In genomic region chr21:16709866-16710550, GRCh38 we compare ENCODE assay signal across 19 cellular contexts.
DNase-seq lines count a peak whose midpoint lies in the region; ATAC-seq, FAIRE-seq and TF ChIP-seq lines count a peak whose summit lies in the region.
"Had no signal": no experiment of that assay in that cellular context is flagged by ENCODE, and none has a peak within 500 bp of the region (broad histone marks: within the 10 kb centered on the region; RNA-seq: fewer than 3 reads in every experiment).

No MANE protein-coding gene starts in this region.

- no peak for ATAC-seq in GM23338
- no peak for ATAC-seq in stimulated activated naive B cell treated with anti-CD40 and anti-IgM and Interleukin-4, amounts not matched to agents 10 μg/mL and 1 μg/mL and 100 μg/mL, for 72 hours (replicated peaks)
- no peak for ATAC-seq in stimulated activated naive CD8-positive, alpha-beta T cell treated with anti-CD3 and anti-CD28 coated beads, Interleukin-15, amount 100 ng/mL, for 72 hours
- ATAC-seq: activated T-cell treated with anti-CD3 and anti-CD28 coated beads, Interleukin-2, amount 50 U/mL, for 4 hours had no signal

- no peak for FAIRE-seq in urothelium cell line (lab: Jason Lieb, UNC)

- peaks cover 4% of the 10 kb centered on the region; the same call in 1 of the 3 replicates for H3K9me3 Mint-ChIP-seq in GM23338
- peaks cover 4 to 9% of the 10 kb centered on the region in 2 donors for H3K9me3 Mint-ChIP-seq in stimulated activated naive B cell treated with anti-CD40 and anti-IgM and Interleukin-4, amounts not matched to agents 10 μg/mL and 1 μg/mL and 100 μg/mL, for 72 hours
- peaks cover 0 to 9% of the 10 kb centered on the region in 2 donors for H3K9me3 Mint-ChIP-seq in stimulated activated naive CD8-positive, alpha-beta T cell treated with anti-CD3 and anti-CD28 coated beads, Interleukin-15, amount 100 ng/mL, for 72 hours

- peaks cover 3% of the 10 kb centered on the region; the same call in 1 of the 3 replicates for H3K4me1 Mint-ChIP-seq in GM23338
- no peaks in the 10 kb centered on the region for H3K4me1 Mint-ChIP-seq in stimulated activated naive B cell treated with anti-CD40 and anti-IgM and Interleukin-4, amounts not matched to agents 10 μg/mL and 1 μg/mL and 100 μg/mL, for 72 hours
- no peaks in the 10 kb centered on the region for H3K4me1 Mint-ChIP-seq in stimulated activated naive CD8-positive, alpha-beta T cell treated with anti-CD3 and anti-CD28 coated beads, Interleukin-15, amount 100 ng/mL, for 72 hours
- H3K4me1 Mint-ChIP-seq: activated naive CD8-positive, alpha-beta T cell treated with anti-CD3 and anti-CD28 coated beads, Interleukin-2, amount 10 ng/mL, durations not matched to agents 7 days and 5 days; central memory CD8-positive, alpha-beta T cell had no signal

- H3K27ac Mint-ChIP-seq in GM23338, result no peak overlapping the region
- H3K27ac Mint-ChIP-seq in stimulated activated naive B cell treated with anti-CD40 and anti-IgM and Interleukin-4, amounts not matched to agents 10 μg/mL and 1 μg/mL and 100 μg/mL, for 72 hours, result no peak overlapping the region
- H3K27ac Mint-ChIP-seq in stimulated activated naive CD8-positive, alpha-beta T cell treated with anti-CD3 and anti-CD28 coated beads, Interleukin-15, amount 100 ng/mL, for 72 hours, result no peak overlapping the region
- H3K27ac Mint-ChIP-seq: activated naive CD8-positive, alpha-beta T cell treated with anti-CD3 and anti-CD28 coated beads, Interleukin-2, amount 10 ng/mL, durations not matched to agents 7 days and 5 days had no signal

- peaks cover 4% of the 10 kb centered on the region; the same call in 1 of the 3 replicates for H3K36me3 Mint-ChIP-seq in GM23338 (ENCODE audit: low read depth)
- H3K36me3 Mint-ChIP-seq in stimulated activated naive B cell treated with anti-CD40 and anti-IgM and Interleukin-4, amounts not matched to agents 10 μg/mL and 1 μg/mL and 100 μg/mL, for 72 hours, result no peaks in the 10 kb centered on the region
- H3K36me3 Mint-ChIP-seq: activated naive CD8-positive, alpha-beta T cell treated with anti-CD3 and anti-CD28 coated beads, Interleukin-2, amount 10 ng/mL, durations not matched to agents 7 days and 5 days had no signal

- H2AFZ ChIP-seq in GM23338, result 0 out of 2 replicates have a peak overlapping the region, but pooled peaks have one; percentile 2

- no peak overlapping the region for H3K4me3 Mint-ChIP-seq in GM23338
- H3K4me3 Mint-ChIP-seq in stimulated activated naive B cell treated with anti-CD40 and anti-IgM and Interleukin-4, amounts not matched to agents 10 μg/mL and 1 μg/mL and 100 μg/mL, for 72 hours, result no peak overlapping the region
- H3K4me3 Mint-ChIP-seq in stimulated activated naive CD8-positive, alpha-beta T cell treated with anti-CD3 and anti-CD28 coated beads, Interleukin-15, amount 100 ng/mL, for 72 hours, result no peak overlapping the region
- H3K4me3 Mint-ChIP-seq: activated naive CD8-positive, alpha-beta T cell treated with anti-CD3 and anti-CD28 coated beads, Interleukin-2, amount 10 ng/mL, durations not matched to agents 7 days and 5 days; activated T-cell treated with anti-CD3 and anti-CD28 coated beads, Interleukin-2, amount 50 U/mL, for 4 hours; central memory CD8-positive, alpha-beta T cell had no signal

- TF ChIP-seq CTCF in GM23338 (conservative IDR thresholded peaks at IDR 0.05; ENCODE audit: low read depth in 2 of 2), result no peak

- DNase-seq in GM23338 (ENCODE audit: low spot score), result peak; percentile 30
- DNase-seq in dedifferentiated amniotic fluid mesenchymal stem cell (ENCODE audit: extremely low spot score), result peak; percentile 58
- DNase-seq in left kidney (ENCODE audit: low read depth, low spot score), result peak; percentile 5
- DNase-seq in urothelium cell line (ENCODE audit: low spot score), result peak; percentile 7
- DNase-seq in stimulated activated naive B cell treated with anti-CD40 and anti-IgM and Interleukin-4, amounts not matched to agents 10 μg/mL and 1 μg/mL and 100 μg/mL, for 72 hours, result no peak
- DNase-seq in ecto neural progenitor cell (ENCODE audit: low spot score), result no peak
- no peak for DNase-seq in stimulated activated naive CD8-positive, alpha-beta T cell treated with anti-CD3 and anti-CD28 coated beads, Interleukin-15, amount 100 ng/mL, for 72 hours
- DNase-seq: activated CD4-positive, alpha-beta T cell treated with anti-CD3 and anti-CD28 coated beads, Interleukin-2, amount 50 U/mL, for 4 hours; activated naive CD8-positive, alpha-beta T cell treated with anti-CD3 and anti-CD28 coated beads, Interleukin-2, amount 10 ng/mL, durations not matched to agents 7 days and 5 days; activated T-cell treated with anti-CD3 and anti-CD28 coated beads, Interleukin-2, amount 50 U/mL, for 4 hours; DMS79; glutamatergic neuron; KG1; NCI-H1105 treated with DMSO at 0.1 percent for 48 hours; NCI-H2171; Peyer's patch; stimulated activated CD4-positive, alpha-beta T cell treated with anti-CD3 and anti-CD28 coated beads, Interleukin-4, amount 100 ng/mL, for 1 hour had no signal

- H3K27ac ChIP-seq in GM23338 (ENCODE audit: low read depth), result no peak overlapping the region
- H3K27ac ChIP-seq: neutrophil, Peyer's patch had no signal

- no peaks in the 10 kb centered on the region for H3K27me3 ChIP-seq in GM23338 (ENCODE audit: insufficient read depth)
- H3K27me3 ChIP-seq: neutrophil, Peyer's patch had no signal

- peaks cover 4% of the 10 kb centered on the region; the same call in 1 of the 2 replicates for H3K4me1 ChIP-seq in GM23338 (ENCODE audit: insufficient read depth)
- H3K4me1 ChIP-seq: Peyer's patch had no signal

- no peak overlapping the region for H3K4me2 ChIP-seq in GM23338

- H3K9me2 ChIP-seq in GM23338 (ENCODE audit: insufficient read depth), result no peaks in the 10 kb centered on the region

- no peak overlapping the region for H3K4me3 ChIP-seq in GM23338
- H3K4me3 ChIP-seq: Peyer's patch had no signal

- H3F3A ChIP-seq in GM23338 (replicated peaks; ENCODE audit: low read depth), result no peaks in the 10 kb centered on the region

- no peaks in the 10 kb centered on the region for H3K79me2 ChIP-seq in GM23338 (replicated peaks; ENCODE audit: insufficient read depth)

- peaks cover 2% of the 10 kb centered on the region for H3K27me3 Mint-ChIP-seq in GM23338 (ENCODE audit: insufficient read depth, low read depth, poor library complexity)
- H3K27me3 Mint-ChIP-seq in stimulated activated naive B cell treated with anti-CD40 and anti-IgM and Interleukin-4, amounts not matched to agents 10 μg/mL and 1 μg/mL and 100 μg/mL, for 72 hours, result no peaks in the 10 kb centered on the region
- H3K27me3 Mint-ChIP-seq in stimulated activated naive CD8-positive, alpha-beta T cell treated with anti-CD3 and anti-CD28 coated beads, Interleukin-15, amount 100 ng/mL, for 72 hours, result no peaks in the 10 kb centered on the region
- H3K27me3 Mint-ChIP-seq: activated naive CD8-positive, alpha-beta T cell treated with anti-CD3 and anti-CD28 coated beads, Interleukin-2, amount 10 ng/mL, durations not matched to agents 7 days and 5 days; central memory CD8-positive, alpha-beta T cell had no signal

- no peaks in the 10 kb centered on the region for H4K20me1 ChIP-seq in GM23338 (replicated peaks; ENCODE audit: insufficient read depth)

- H3K36me3 ChIP-seq in GM23338 (ENCODE audit: insufficient read depth), result no peaks in the 10 kb centered on the region
- H3K36me3 ChIP-seq: neutrophil, Peyer's patch had no signal

TF ChIP-seq in GM23338, 12 proteins besides CTCF, POLR2A, EP300 and RAD21 (continues in another document):
- TF ChIP-seq ZNF331 (CRISPR knock-in tag; IDR thresholded peaks at IDR 0.05; ENCODE audit: low read depth) (no peak), JUNB (IDR thresholded peaks at IDR 0.05; ENCODE audit: unreplicated experiment) (no peak), ZNF114 (CRISPR knock-in tag; IDR thresholded peaks at IDR 0.05) (no peak), ETS1 (IDR thresholded peaks at IDR 0.05) (no peak), REST (IDR thresholded peaks at IDR 0.05; ENCODE audit: unreplicated experiment) (no peak), STAT1 (IDR thresholded peaks at IDR 0.05; ENCODE audit: unreplicated experiment) (no peak), EZH2 (IDR thresholded peaks at IDR 0.05; ENCODE audit: low read depth, unreplicated experiment) (no peak), EZH2phosphoT487 (IDR thresholded peaks at IDR 0.05; ENCODE audit: unreplicated experiment) (no peak), NANOG (IDR thresholded peaks at IDR 0.05; ENCODE audit: borderline replicate concordance) (no peak), POLR2AphosphoS5 (IDR thresholded peaks at IDR 0.05; ENCODE audit: low read depth) (no peak)

Comparison
In these comparisons a context has a peak if more than half of its experiments do, and no peak if none do; other contexts are left out.
1. DNase-seq: peak in GM23338 (single experiment), dedifferentiated amniotic fluid mesenchymal stem cell (single experiment), left kidney (single experiment) and urothelium cell line (single experiment); none in stimulated activated naive B cell treated with anti-CD40 and anti-IgM and Interleukin-4, amounts not matched to agents 10 μg/mL and 1 μg/mL and 100 μg/mL, for 72 hours (single experiment), ecto neural progenitor cell (single experiment) and stimulated activated naive CD8-positive, alpha-beta T cell treated with anti-CD3 and anti-CD28 coated beads, Interleukin-15, amount 100 ng/mL, for 72 hours (0 of 2).